8 cellular contexts compared by ENCODE assay signal in the genomic region with DNA sequence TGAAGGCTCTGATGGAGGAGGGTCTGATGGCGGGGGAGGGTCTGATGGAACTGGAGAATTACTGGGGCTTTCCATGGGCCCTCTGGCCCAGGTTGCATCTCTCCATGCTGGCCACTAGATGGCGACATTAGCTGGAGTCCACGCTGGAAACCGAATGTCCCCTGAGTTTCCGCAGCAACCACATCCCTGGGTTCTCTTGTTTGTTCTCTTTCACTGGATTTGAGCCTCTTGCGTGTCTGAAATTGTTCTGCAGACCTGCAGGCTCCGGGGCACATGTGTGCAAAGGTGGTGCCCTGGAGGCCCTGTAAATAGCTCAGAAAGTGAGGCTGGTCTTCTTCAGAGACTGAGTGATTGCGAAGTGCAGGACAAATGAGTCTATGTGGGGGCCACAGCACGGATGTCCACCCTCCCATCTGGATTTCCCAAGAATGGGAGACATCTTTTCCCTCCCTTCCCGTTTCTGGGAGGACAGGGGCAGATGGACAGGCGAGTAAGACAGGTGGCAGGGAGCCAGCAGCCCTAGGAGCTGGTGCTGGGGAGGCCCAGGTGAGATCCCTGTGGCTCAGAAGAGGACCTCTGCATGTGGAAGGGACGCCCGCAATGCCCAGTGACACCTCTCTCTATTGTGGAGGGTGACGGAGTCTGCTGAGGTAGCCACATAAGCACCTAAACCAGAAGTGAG.
DNase-seq lines count a peak whose midpoint lies in the region; ATAC-seq, FAIRE-seq and TF ChIP-seq lines count a peak whose summit lies in the region.

No MANE protein-coding gene starts in this region.

- no peaks in the 10 kb centered on the region for H3K36me3 Mint-ChIP-seq in CD14-positive monocyte
- no peaks in the 10 kb centered on the region for H3K36me3 Mint-ChIP-seq in activated CD8-positive, alpha-beta memory T cell treated with anti-CD3 and anti-CD28 coated beads, Interleukin-2, amount 10 ng/mL, durations not matched to agents 7 days and 5 days

- no peak overlapping the region for H3K4me3 Mint-ChIP-seq in CD14-positive monocyte
- H3K4me3 Mint-ChIP-seq in activated CD8-positive, alpha-beta memory T cell treated with anti-CD3 and anti-CD28 coated beads, Interleukin-2, amount 10 ng/mL, durations not matched to agents 7 days and 5 days = no peak overlapping the region

- TF ChIP-seq CTCF in CD14-positive monocyte (IDR thresholded peaks at IDR 0.05) = peak; percentile 90

- no peak overlapping the region for H3K27ac Mint-ChIP-seq in CD14-positive monocyte
- H3K27ac Mint-ChIP-seq in activated CD8-positive, alpha-beta memory T cell treated with anti-CD3 and anti-CD28 coated beads, Interleukin-2, amount 10 ng/mL, durations not matched to agents 7 days and 5 days = peak overlapping the region; percentile 39

- H3K9me3 Mint-ChIP-seq in CD14-positive monocyte = no peaks in the 10 kb centered on the region
- H3K9me3 Mint-ChIP-seq in activated CD8-positive, alpha-beta memory T cell treated with anti-CD3 and anti-CD28 coated beads, Interleukin-2, amount 10 ng/mL, durations not matched to agents 7 days and 5 days (ENCODE audit: low read depth) = no peaks in the 10 kb centered on the region

- CTCF ChIA-PET in activated CD8-positive, alpha-beta memory T cell treated with anti-CD3 and anti-CD28 coated beads, Interleukin-2, amount 10 ng/mL, durations not matched to agents 7 days and 5 days (lab: Charles Lee) = interaction anchor here (0.6 to 5.5 kb wide), 44 partner anchors 9 to 581 kb away, joined by 3 to 125 read pairs (median 4); a partner anchor contains a TSS

- ATAC-seq in activated CD8-positive, alpha-beta memory T cell treated with anti-CD3 and anti-CD28 coated beads, Interleukin-2, amount 10 ng/mL, durations not matched to agents 7 days and 5 days = peak; percentile 68
- ATAC-seq in HG03175 (IDR thresholded peaks at IDR 0.05; ENCODE audit: unreplicated experiment) = no peak

- DNase-seq in CD14-positive monocyte (ENCODE audit: low spot score) (no peak), HPDE6-E6E7 (ENCODE audit: extremely low spot score) (peak; percentile 76), NOMO-1 treated with dmso at 0.1 percent for 144 hours (lab: John Stamatoyannopoulos, UW; ENCODE audit: unreplicated experiment) (peak; percentile 15), mesenteric fat pad (ENCODE audit: low spot score) (peak; percentile 88)
- peak; percentile 79 for DNase-seq in activated CD8-positive, alpha-beta memory T cell treated with anti-CD3 and anti-CD28 coated beads, Interleukin-2, amount 10 ng/mL, durations not matched to agents 7 days and 5 days
- DNase-seq in stimulated activated CD8-positive, alpha-beta memory T cell treated with anti-CD3 and anti-CD28 coated beads, Interleukin-2, amount 100 ng/mL, for 48 hours (ENCODE audit: low read depth in 2 of 2) = peak; percentile 27

- peaks cover 3 to 11% (median 7%) of the 10 kb centered on the region in 3 donors for H3K27me3 Mint-ChIP-seq in CD14-positive monocyte (ENCODE audit: low read depth in 3 of 3)
- no peaks in the 10 kb centered on the region for H3K27me3 Mint-ChIP-seq in activated CD8-positive, alpha-beta memory T cell treated with anti-CD3 and anti-CD28 coated beads, Interleukin-2, amount 10 ng/mL, durations not matched to agents 7 days and 5 days

- H3K4me1 Mint-ChIP-seq in CD14-positive monocyte = peaks cover 34% of the 10 kb centered on the region
- H3K4me1 Mint-ChIP-seq in activated CD8-positive, alpha-beta memory T cell treated with anti-CD3 and anti-CD28 coated beads, Interleukin-2, amount 10 ng/mL, durations not matched to agents 7 days and 5 days = peaks cover 11% of the 10 kb centered on the region

- FAIRE-seq in endometrium (lab: Jason Lieb, UNC) = peak; percentile 15

- intact Hi-C loops in CD14-positive monocyte (cut with micrococcal nuclease) = loop anchor here (5.0 to 10.0 kb wide), 5 partner anchors 112 to 672 kb away; no protein-coding TSS in a partner anchor
